In the genomic region with DNA sequence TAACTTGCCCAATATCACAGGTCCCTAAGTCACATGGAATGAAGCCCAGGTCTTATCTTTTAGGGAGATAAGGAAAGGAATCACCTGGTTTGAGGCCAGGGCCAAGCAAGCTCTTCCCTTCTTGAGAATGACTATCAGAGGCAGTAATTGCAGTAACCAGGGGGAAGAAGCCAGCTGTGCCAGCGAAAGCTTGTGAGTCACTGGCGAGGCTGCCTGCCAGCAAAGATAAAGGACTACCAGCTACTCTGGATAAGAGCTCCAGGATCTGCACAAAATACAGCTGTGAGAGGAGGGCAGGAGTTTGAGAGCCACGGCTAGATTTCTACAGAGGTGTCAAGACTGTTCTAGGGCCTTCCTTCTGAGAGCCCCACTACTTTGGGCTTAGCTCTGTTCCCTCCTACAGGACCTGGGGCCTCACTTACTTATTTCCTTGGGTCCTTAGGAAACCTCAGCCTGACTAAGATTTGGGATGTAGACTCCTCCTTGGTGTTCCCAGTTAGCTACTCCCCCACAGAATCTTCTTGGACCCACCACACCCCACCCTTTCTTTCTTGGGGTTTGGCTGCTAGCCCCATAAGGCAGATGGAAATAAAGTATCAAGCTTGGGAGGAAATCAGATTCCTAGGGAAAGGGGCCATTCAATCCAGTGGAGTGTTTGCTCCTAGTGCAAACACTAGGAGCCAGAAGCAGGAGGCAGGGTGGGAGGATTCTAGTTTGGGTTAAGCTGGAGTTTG, we compare ENCODE assay signal across 7 cellular contexts. TPM values are rescaled to one million over a fixed set of nuclear protein-coding genes. Genes with fewer than 3 reads are reported as not detected.
DNase-seq lines count a peak whose midpoint lies in the region; ATAC-seq and TF ChIP-seq lines count a peak whose summit lies in the region.
"Had no signal": no experiment of that assay in that cellular context is flagged by ENCODE, and none has a peak within 500 bp of the region (broad histone marks: within the 10 kb centered on the region; RNA-seq: fewer than 3 reads in every experiment).

No MANE protein-coding gene starts in this region.

- H3K27ac Mint-ChIP-seq in MCF 10A (ENCODE audit: low read depth, unreplicated experiment) = no peak overlapping the region

- 0 to 5% methylated on average over 3 of the region's 3 CpGs for WGBS in aorta, 2 donors

- H3K9me3 ChIP-seq in breast epithelium (no peaks in the 10 kb centered on the region), aorta (ENCODE audit: control insufficient read depth, low read length) (no peaks in the 10 kb centered on the region)
- H3K9me3 ChIP-seq: esophagus muscularis mucosa had no signal

- TF ChIP-seq CTCF in MCF 10A (IDR thresholded peaks at IDR 0.05; ENCODE audit: unreplicated experiment) = no peak
- TF ChIP-seq CTCF in breast epithelium (IDR thresholded peaks at IDR 0.05) = no peak

- intact Hi-C loops in MCF 10A (cut with micrococcal nuclease) (loop anchor here (2.0 kb wide), 3 partner anchors 15 to 113 kb away; a partner anchor contains a TSS), breast epithelium (cut with DNase I; ENCODE audit: low total_unique reads) (loop anchor here (5.0 kb wide), 1 partner anchor 418 kb away; no protein-coding TSS in a partner anchor), Right ventricle myocardium superior (cut with DNase I) (loop anchor here (5.0 to 10.0 kb wide), 2 partner anchors 67 to 115 kb away; no protein-coding TSS in a partner anchor), aorta (cut with DNase I) (loop anchor here (2.0 to 5.0 kb wide), 3 partner anchors 65 to 105 kb away; no protein-coding TSS in a partner anchor)

- no TSS peak for BruUV-seq in MCF 10A (replicated peaks; lab: Mats Ljungman, UMichigan)

- H3K4me3 ChIP-seq in breast epithelium (no peak overlapping the region), aorta (ENCODE audit: low read length in 2 of 2) (no peak overlapping the region)
- H3K4me3 ChIP-seq: esophagus muscularis mucosa had no signal

- ATAC-seq in Right ventricle myocardium superior (ENCODE audit: poor library complexity) (peak; percentile 85), aorta (ENCODE audit: low FRiP score) (peak; percentile 77)

- no peaks in the 10 kb centered on the region for H3K36me3 Mint-ChIP-seq in MCF 10A (ENCODE audit: insufficient read depth, unreplicated experiment)

- peak; percentile 82 for DNase-seq in MCF 10A (ENCODE audit: unreplicated experiment)
- no peak for DNase-seq in breast epithelium (ENCODE audit: low spot score in 2 of 2)
- DNase-seq in Right ventricle myocardium superior = peak; percentile 84
- peak; percentile 90 to 93 for DNase-seq in aorta
- no peak for DNase-seq in GOT3 (lab: John Stamatoyannopoulos, UW)
- DNase-seq in NCI-H1092 (lab: John Stamatoyannopoulos, UW) = no peak

- no peak overlapping the region for H3K27ac ChIP-seq in breast epithelium
- peak overlapping the region in 1 of 2 donors; percentile 33 for H3K27ac ChIP-seq in aorta (ENCODE audit: low read depth in 1 of 2, low read length in 2 of 2)
- H3K27ac ChIP-seq: esophagus muscularis mucosa had no signal

- TF ChIP-seq POLR2A in breast epithelium (IDR thresholded peaks at IDR 0.05) = no peak

- no peaks in the 10 kb centered on the region for H3K27me3 Mint-ChIP-seq in MCF 10A (ENCODE audit: insufficient read depth, unreplicated experiment)

- no peak overlapping the region for H3K4me3 Mint-ChIP-seq in MCF 10A (ENCODE audit: unreplicated experiment)

- POLR2A ChIA-PET in MCF 10A (lab: Yijun Ruan, JAX) = interaction anchor here (0.5 to 3.9 kb wide), 8 partner anchors 12 to 225 kb away, joined by 3 to 31 read pairs (median 4); a partner anchor contains a TSS

- H3K4me1 ChIP-seq in breast epithelium (no peaks in the 10 kb centered on the region), aorta (ENCODE audit: control insufficient read depth in 1 of 2, insufficient read depth in 2 of 2, low read length in 2 of 2) (no peaks in the 10 kb centered on the region)

- H3K4me1 Mint-ChIP-seq in MCF 10A (ENCODE audit: insufficient read depth, unreplicated experiment) = peaks cover 23% of the 10 kb centered on the region

- CTCF ChIA-PET in MCF 10A (lab: Yijun Ruan, JAX) = interaction anchor here (0.6 to 7.5 kb wide), 25 partner anchors 10 to 258 kb away, joined by 3 to 185 read pairs (median 5); a partner anchor contains a TSS

- H3K36me3 ChIP-seq in breast epithelium (no peaks in the 10 kb centered on the region), aorta (ENCODE audit: control insufficient read depth in 1 of 2, insufficient read depth in 2 of 2, low read length in 1 of 2) (no peaks in the 10 kb centered on the region)
- H3K36me3 ChIP-seq: esophagus muscularis mucosa had no signal

- no peaks in the 10 kb centered on the region for H3K9me3 Mint-ChIP-seq in MCF 10A (ENCODE audit: unreplicated experiment)

- H3K27me3 ChIP-seq in breast epithelium (no peaks in the 10 kb centered on the region), aorta (ENCODE audit: control insufficient read depth in 1 of 2, insufficient read depth in 2 of 2, low read length in 1 of 2) (no peaks in the 10 kb centered on the region)
- H3K27me3 ChIP-seq: esophagus muscularis mucosa had no signal

RNA-seq across cellular contexts. Expression of a gene that starts 9.6 kb away (rescaled TPM):
- total RNA-seq in MCF 10A (2022) = not detected in 2 replicates
- not detected for total RNA-seq in breast epithelium
- not detected for total RNA-seq in Right ventricle myocardium superior
- total RNA-seq in aorta = not detected
- not detected for polyA plus RNA-seq in aorta
- total RNA-seq: esophagus muscularis mucosa had no signal

RNA-seq across cellular contexts. Expression of a gene that starts 11.1 kb away (rescaled TPM):
- total RNA-seq in MCF 10A (2022) = not detected in 2 replicates
- total RNA-seq in breast epithelium = under 1 TPM in 2 of 3 donors, not detected in 1; 0.29 to 0.48 TPM
- total RNA-seq in Right ventricle myocardium superior = not detected
- under 1 TPM in 1 of 2 donors, not detected in 1; 0.33 TPM for total RNA-seq in aorta
- polyA plus RNA-seq in aorta = under 1 TPM; 0.38 TPM
- total RNA-seq: esophagus muscularis mucosa had no signal

RNA-seq across cellular contexts. Expression of a gene that starts 15.6 kb away (rescaled TPM):
- total RNA-seq in MCF 10A (2022) (44.6 and 51.1 TPM in 2 replicates), breast epithelium (10 to 100 TPM; 34.7 to 42.6 (median 42.1) TPM), Right ventricle myocardium superior (12.9 TPM), aorta (10 to 100 TPM; 27.1 to 38.7 TPM)
- 10 to 100 TPM in 1 of 2 donors, 1 to 10 TPM in 1; 9.0 to 82.1 TPM for polyA plus RNA-seq in aorta

RNA-seq across cellular contexts. Expression of a gene that starts 44.6 kb away (rescaled TPM):
- not detected in 2 replicates for total RNA-seq in MCF 10A (2022)
- not detected for total RNA-seq in breast epithelium
- total RNA-seq in Right ventricle myocardium superior = not detected
- not detected for total RNA-seq in aorta
- not detected for polyA plus RNA-seq in aorta
- total RNA-seq: esophagus muscularis mucosa had no signal

RNA-seq across cellular contexts. Expression of a gene that starts 51.0 kb away (rescaled TPM):
- total RNA-seq in MCF 10A (2022) = not detected in 2 replicates
- total RNA-seq in breast epithelium = not detected
- total RNA-seq in Right ventricle myocardium superior = not detected
- total RNA-seq in aorta = not detected
- not detected for polyA plus RNA-seq in aorta
- total RNA-seq: esophagus muscularis mucosa had no signal

Comparison
In these comparisons a context has a peak if more than half of its experiments do, and no peak if none do; other contexts are left out.
1. DNase-seq: peak in MCF 10A (single experiment), Right ventricle myocardium superior (single experiment) and aorta (2 of 2); none in breast epithelium (0 of 2), GOT3 (single experiment) and NCI-H1092 (single experiment).